Comparison of ENCODE assay signal across 10 cellular contexts in genomic region chr17:1730345-1731193, GRCh38. TPM values are rescaled to one million over a fixed set of nuclear protein-coding genes. Genes with fewer than 3 reads are reported as not detected.
DNase-seq lines count a peak whose midpoint lies in the region; ATAC-seq lines count a peak whose summit lies in the region.
"Had no signal": no experiment of that assay in that cellular context is flagged by ENCODE, and none has a peak within 500 bp of the region (broad histone marks: within the 10 kb centered on the region; RNA-seq: fewer than 3 reads in every experiment).

No MANE protein-coding gene starts in this region.

- no peaks in the 10 kb centered on the region for H3K9me3 ChIP-seq in duodenal mucosa (ENCODE audit: control insufficient read depth in 1 of 2, low read length in 2 of 2)

- H3K36me3 ChIP-seq in duodenal mucosa (ENCODE audit: control insufficient read depth in 1 of 2, insufficient read depth in 2 of 2, low read length in 2 of 2): peaks cover 4 to 43% of the 10 kb centered on the region in 2 donors
- peaks cover 3% of the 10 kb centered on the region for H3K36me3 ChIP-seq in urinary bladder (ENCODE audit: insufficient read depth)

- no peak for ATAC-seq in GM21529 (IDR thresholded peaks at IDR 0.05; ENCODE audit: unreplicated experiment)
- ATAC-seq: stimulated activated naive B cell treated with anti-CD40 and anti-IgM and Interleukin-4, amounts not matched to agents 10 μg/mL and 1 μg/mL and 100 μg/mL, for 72 hours had no signal

- H3K4me1 ChIP-seq in duodenal mucosa (ENCODE audit: control insufficient read depth in 1 of 2, insufficient read depth in 2 of 2, low read length in 2 of 2): peaks cover 4 to 11% of the 10 kb centered on the region in 2 donors
- H3K4me1 ChIP-seq in urinary bladder (ENCODE audit: insufficient read depth): no peaks in the 10 kb centered on the region

- WGBS in urinary bladder: 57% methylated on average over 40 of the region's 40 CpGs

- H3K9ac ChIP-seq in duodenal mucosa (ENCODE audit: low read depth in 1 of 2, low read length in 2 of 2): peak overlapping the region in 1 of 2 donors; percentile 18

- H3K4me3 ChIP-seq in duodenal mucosa (ENCODE audit: low read depth in 1 of 2, low read length in 2 of 2): no peak overlapping the region
- no peak overlapping the region for H3K4me3 ChIP-seq in urinary bladder (ENCODE audit: low read depth, low read length)

- DNase-seq in DMS53 (lab: John Stamatoyannopoulos, UW) (peak; percentile 63), DMS53 treated with DMSO at 0.1 percent for 48 hours (lab: John Stamatoyannopoulos, UW; ENCODE audit: unreplicated experiment) (no peak), mucosa of gallbladder (ENCODE audit: low spot score) (peak; percentile 81), activated gamma-delta T cell treated with Interleukin-2 at 50 U/mL for 16 hours (no peak), UCSD-AML1 (lab: John Stamatoyannopoulos, UW; ENCODE audit: unreplicated experiment) (no peak)
- DNase-seq: mesendoderm; stimulated activated naive B cell treated with anti-CD40 and anti-IgM and Interleukin-4, amounts not matched to agents 10 μg/mL and 1 μg/mL and 100 μg/mL, for 72 hours had no signal

- H3K27ac ChIP-seq in duodenal mucosa (ENCODE audit: low read depth, low read length) (peak overlapping the region; percentile 80), urinary bladder (ENCODE audit: low read depth) (peak overlapping the region; percentile 92)

- no peaks in the 10 kb centered on the region for H3K27me3 ChIP-seq in duodenal mucosa (ENCODE audit: control insufficient read depth in 1 of 2, insufficient read depth in 2 of 2, low read length in 2 of 2)

RNA-seq across cellular contexts. Expression of gene WDR81, which starts 6.1 kb away (rescaled TPM):
- total RNA-seq in mucosa of gallbladder: 30.3 TPM
- total RNA-seq in urinary bladder: 11.8 TPM
- 37.7 TPM for polyA plus RNA-seq in urinary bladder

RNA-seq across cellular contexts. Expression of gene SERPINF2, which starts 12.1 kb away (rescaled TPM):
- total RNA-seq in mucosa of gallbladder (2.9 TPM), urinary bladder (0.37 TPM)
- polyA plus RNA-seq in urinary bladder: 21.3 TPM

RNA-seq across cellular contexts. Expression of gene TLCD2, which starts 20.4 kb away (rescaled TPM):
- total RNA-seq in mucosa of gallbladder: 6.5 TPM
- total RNA-seq in urinary bladder: 3.8 TPM
- polyA plus RNA-seq in urinary bladder: 4.6 TPM

RNA-seq across cellular contexts. Expression of gene SERPINF1, which starts 31.3 kb away (rescaled TPM):
- 129 TPM for total RNA-seq in mucosa of gallbladder
- 303 TPM for total RNA-seq in urinary bladder
- polyA plus RNA-seq in urinary bladder: 701 TPM

RNA-seq across cellular contexts. Expression of gene PRPF8, which starts 45.9 kb away (rescaled TPM):
- 246 TPM for total RNA-seq in mucosa of gallbladder
- total RNA-seq in urinary bladder: 107 TPM
- 125 TPM for polyA plus RNA-seq in urinary bladder

Comparison
In these comparisons a context has a peak if more than half of its experiments do, and no peak if none do; other contexts are left out.
1. DNase-seq: peak in DMS53 (single experiment) and mucosa of gallbladder (single experiment); none in DMS53 treated with DMSO at 0.1 percent for 48 hours (single experiment), activated gamma-delta T cell treated with Interleukin-2 at 50 U/mL for 16 hours (single experiment) and UCSD-AML1 (single experiment).